Comparison of ENCODE assay signal across 1 cellular context in the genomic region with DNA sequence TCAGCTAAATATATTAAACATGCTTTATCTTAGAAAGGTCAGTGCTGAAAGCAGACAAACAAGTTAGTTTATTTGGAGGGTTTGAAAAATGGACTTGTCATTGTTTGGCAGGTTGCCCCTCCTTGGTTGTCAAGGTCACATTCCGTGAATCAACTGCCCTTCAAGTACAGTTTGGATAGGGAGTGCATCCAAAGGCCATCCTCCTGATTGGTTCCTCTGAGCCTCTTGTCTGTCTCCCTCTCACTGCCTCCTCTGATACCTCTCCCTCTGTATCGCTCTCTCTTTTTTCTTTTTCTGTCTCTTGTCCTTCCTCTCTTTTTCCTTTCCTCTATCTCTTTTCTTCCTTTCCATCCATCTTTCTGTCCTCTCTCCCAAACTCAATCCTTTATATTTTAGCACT.
TF ChIP-seq lines count a peak whose summit lies in the region.

No MANE protein-coding gene starts in this region.

TF ChIP-seq in endothelial cell of umbilical vein, 7 proteins besides CTCF, POLR2A, EP300 and RAD21 (continued from another document):
- TF ChIP-seq EZH2 (IDR thresholded peaks at IDR 0.05; ENCODE audit: borderline replicate concordance, low read depth, low read length, severe bottlenecking) (no peak), MYC (IDR thresholded peaks at IDR 0.05; ENCODE audit: low read depth, low read length) (no peak), POLR2AphosphoS5 (IDR thresholded peaks at IDR 0.05; ENCODE audit: insufficient read depth, low read depth, low read length) (no peak), GATA2 (IDR thresholded peaks at IDR 0.05; ENCODE audit: insufficient read depth, insufficient read length, low read depth, low read length) (no peak)
- TF ChIP-seq, protein P1, sequence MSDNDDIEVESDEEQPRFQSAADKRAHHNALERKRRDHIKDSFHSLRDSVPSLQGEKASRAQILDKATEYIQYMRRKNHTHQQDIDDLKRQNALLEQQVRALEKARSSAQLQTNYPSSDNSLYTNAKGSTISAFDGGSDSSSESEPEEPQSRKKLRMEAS (IDR thresholded peaks at IDR 0.05; ENCODE audit: insufficient read depth, insufficient read length), result no peak
